ENCODE assay signal across 9 cellular contexts in the genomic region with DNA sequence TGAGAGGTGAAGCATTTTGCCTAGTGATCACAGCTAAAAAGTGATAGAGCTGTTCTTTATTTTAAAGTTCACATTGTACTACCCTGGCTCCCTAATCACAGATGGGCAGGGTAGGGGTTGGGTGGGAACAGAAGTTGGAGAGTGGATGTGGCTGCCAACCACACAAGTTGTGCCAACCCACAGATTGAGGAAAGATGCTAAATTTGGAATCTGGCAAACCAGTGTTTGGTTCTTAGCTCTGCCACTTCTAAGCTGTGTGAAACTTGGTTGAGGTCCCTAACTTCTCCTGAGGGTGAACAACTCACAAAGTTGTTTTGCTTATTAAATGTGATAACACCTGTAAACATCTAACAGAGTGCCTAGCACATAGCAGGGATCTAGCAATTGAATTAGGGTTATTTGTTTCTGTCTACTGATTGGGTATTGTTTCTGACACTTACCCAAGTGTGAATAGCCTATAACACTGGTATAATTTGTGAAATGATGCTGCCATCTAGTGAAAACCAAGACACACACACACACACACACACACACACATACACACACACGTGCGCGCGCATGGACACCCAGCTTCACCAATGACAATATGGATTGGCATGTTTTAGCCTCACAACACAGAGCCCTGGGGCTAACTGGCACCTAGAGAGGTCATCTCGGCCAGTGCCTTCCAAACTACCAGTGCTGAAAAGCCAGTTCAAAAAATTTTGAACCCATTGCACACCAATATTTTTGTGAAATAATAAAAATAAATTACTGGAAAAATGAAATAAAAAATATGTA. TPM values are rescaled to one million over a fixed set of nuclear protein-coding genes. Genes with fewer than 3 reads are reported as not detected.
DNase-seq lines count a peak whose midpoint lies in the region; ATAC-seq and TF ChIP-seq lines count a peak whose summit lies in the region.
"Had no signal": no experiment of that assay in that cellular context is flagged by ENCODE, and none has a peak within 500 bp of the region (broad histone marks: within the 10 kb centered on the region; RNA-seq: fewer than 3 reads in every experiment).

No MANE protein-coding gene starts in this region.

- peak; percentile 6 for DNase-seq in NCI-H345 (lab: John Stamatoyannopoulos, UW)
- no peak for DNase-seq in NCI-H345 treated with DMSO at 0.1 percent for 48 hours (lab: John Stamatoyannopoulos, UW; ENCODE audit: unreplicated experiment)
- DNase-seq in activated T-cell treated with anti-CD3 and anti-CD28 coated beads, Interleukin-2, amount 50 U/mL, for 48 hours = peak; percentile 50 to 54
- peak; percentile 78 for DNase-seq in left lobe of liver (ENCODE audit: low spot score)

- TF ChIP-seq CTCF in LNCAP (IDR thresholded peaks at IDR 0.05) = peak; percentile 48; the same call in 1 of the 2 replicates

- ATAC-seq in left lobe of liver (peak; percentile 87), HG03521 (IDR thresholded peaks at IDR 0.05; ENCODE audit: unreplicated experiment) (no peak), GM21737 (IDR thresholded peaks at IDR 0.05; ENCODE audit: unreplicated experiment) (no peak), GM21825 (IDR thresholded peaks at IDR 0.05; ENCODE audit: unreplicated experiment) (no peak)

RNA-seq across cellular contexts. Expression of a gene that starts 25.3 kb away (rescaled TPM):
- total RNA-seq in left lobe of liver = 17.0 TPM
- total RNA-seq: lung had no signal
